ENCODE assay signal across 17 cellular contexts in genomic region chr5:157955541-157956172, GRCh38.
A peak's percentile ranks its signal among the peaks of the same experiment; 100 is the strongest.
DNase-seq lines count a peak whose midpoint lies in the region; ATAC-seq and TF ChIP-seq lines count a peak whose summit lies in the region.
"Had no signal": no experiment of that assay in that cellular context is flagged by ENCODE, and none has a peak within 500 bp of the region (broad histone marks: within the 10 kb centered on the region; RNA-seq: fewer than 3 reads in every experiment).

No MANE protein-coding gene starts in this region.

- DNase-seq in NCI-H226: peak; percentile 25
- DNase-seq in mammary epithelial cell: peak; percentile 93
- DNase-seq in hepatocyte (ENCODE audit: low spot score): no peak
- peak; percentile 56 for DNase-seq in renal cortical epithelial cell (ENCODE audit: low read depth)
- no peak for DNase-seq in Caco-2
- DNase-seq in CD14-positive monocyte (ENCODE audit: low spot score): no peak
- DNase-seq: CD4-positive, alpha-beta memory T cell; KBM-7; NCI-H1092 treated with DMSO at 0.1 percent for 48 hours; NCI-H1436 treated with DMSO at 0.1 percent for 48 hours; NCI-H1930; NCI-H524 treated with DMSO at 0.1 percent for 48 hours; NCI-H82; Right ventricle myocardium superior had no signal

- H3K27me3 Mint-ChIP-seq in Caco-2 (ENCODE audit: insufficient read depth, unreplicated experiment) (no peaks in the 10 kb centered on the region), CD14-positive monocyte (ENCODE audit: low read depth in 3 of 3) (peaks cover 0 to 2% (median 0%) of the 10 kb centered on the region in 3 donors)

- no peaks in the 10 kb centered on the region for H3K27me3 ChIP-seq in mammary epithelial cell (ENCODE audit: insufficient read depth, low read length)
- no peaks in the 10 kb centered on the region for H3K27me3 ChIP-seq in hepatocyte
- H3K27me3 ChIP-seq in Caco-2 (replicated peaks; ENCODE audit: control insufficient read depth, insufficient read depth, low read length): no peaks in the 10 kb centered on the region
- H3K27me3 ChIP-seq: BLaER1 had no signal

- H3K27ac Mint-ChIP-seq in Caco-2 (ENCODE audit: unreplicated experiment) (no peak overlapping the region), CD14-positive monocyte (no peak overlapping the region)

- no peak overlapping the region for H3K4me3 ChIP-seq in mammary epithelial cell (replicated peaks in 1 of 3; ENCODE audit: insufficient read depth in 1 of 3, low read depth in 2 of 3, low read length in 3 of 3)
- no peak overlapping the region for H3K4me3 ChIP-seq in hepatocyte
- H3K4me3 ChIP-seq in Caco-2 (ENCODE audit: low read depth, low read length): no peak overlapping the region
- H3K4me3 ChIP-seq: BLaER1 had no signal

- H3K4me3 Mint-ChIP-seq in Caco-2 (ENCODE audit: unreplicated experiment): no peak overlapping the region
- no peak overlapping the region for H3K4me3 Mint-ChIP-seq in CD14-positive monocyte
- H3K4me3 Mint-ChIP-seq: CD4-positive, alpha-beta memory T cell had no signal

- no peak for ATAC-seq in GM21390 (IDR thresholded peaks at IDR 0.05; ENCODE audit: unreplicated experiment)
- ATAC-seq: HepG2 had no signal

- no peak overlapping the region for H3K4me2 ChIP-seq in mammary epithelial cell (ENCODE audit: insufficient read depth, low read depth, low read length)
- no peak overlapping the region for H3K4me2 ChIP-seq in hepatocyte
- H3K4me2 ChIP-seq: BLaER1 had no signal

- intact Hi-C loops in mammary epithelial cell (cut with micrococcal nuclease): no loop called here
- intact Hi-C loops in Caco-2 (cut with micrococcal nuclease; ENCODE audit: unreplicated experiment): no loop called here
- intact Hi-C loops in CD14-positive monocyte (cut with micrococcal nuclease): no loop called here

- POLR2A ChIA-PET in Caco-2 (lab: Charles Lee): no interaction called here

- H2AFZ ChIP-seq in mammary epithelial cell (ENCODE audit: low read depth, low read length): no peak overlapping the region
- H2AFZ ChIP-seq in hepatocyte: no peak overlapping the region

- no peaks in the 10 kb centered on the region for H3K36me3 ChIP-seq in mammary epithelial cell (ENCODE audit: insufficient read depth, low read length)
- H3K36me3 ChIP-seq in hepatocyte (replicated peaks; ENCODE audit: insufficient read depth, low read depth): no peaks in the 10 kb centered on the region
- H3K36me3 ChIP-seq in Caco-2 (ENCODE audit: control insufficient read depth, insufficient read depth, low read length): no peaks in the 10 kb centered on the region
- H3K36me3 ChIP-seq: BLaER1 had no signal

- WGBS in mammary epithelial cell (ENCODE audit: low coverage, missing lambda C conversion rate): 85% methylated on average over 6 of the region's 6 CpGs
- WGBS in hepatocyte (ENCODE audit: low lambda C conversion rate, missing lambda C conversion rate): 79% methylated on average over 6 of the region's 6 CpGs

- no peaks in the 10 kb centered on the region for H3K9me3 ChIP-seq in mammary epithelial cell (replicated peaks; ENCODE audit: insufficient read depth, low read length)
- H3K9me3 ChIP-seq in hepatocyte (ENCODE audit: low read depth): no peaks in the 10 kb centered on the region
- no peaks in the 10 kb centered on the region for H3K9me3 ChIP-seq in Caco-2
- H3K9me3 ChIP-seq: BLaER1 had no signal

- dilution Hi-C loops in mammary epithelial cell (cut with HindIII; ENCODE audit: low sequenced_read_pairs): no loop called here

- CTCF ChIA-PET in mammary epithelial cell (lab: Charles Lee; ENCODE audit: low non-redundant PET): no interaction called here
- CTCF ChIA-PET in Caco-2 (lab: Charles Lee): no interaction called here

- H3K79me2 ChIP-seq in mammary epithelial cell (ENCODE audit: insufficient read depth, low read length) (no peaks in the 10 kb centered on the region), hepatocyte (no peaks in the 10 kb centered on the region)

- H3K4me1 Mint-ChIP-seq in Caco-2 (ENCODE audit: low read depth, unreplicated experiment): peaks cover 10% of the 10 kb centered on the region
- peaks cover 8% of the 10 kb centered on the region for H3K4me1 Mint-ChIP-seq in CD14-positive monocyte
- H3K4me1 Mint-ChIP-seq: CD4-positive, alpha-beta memory T cell had no signal

- BruUV-seq in mammary epithelial cell (replicated peaks; lab: Mats Ljungman, UMichigan): no TSS peak
- BruUV-seq in Caco-2 (replicated peaks; lab: Mats Ljungman, UMichigan): no TSS peak

- H3K27ac ChIP-seq in mammary epithelial cell (ENCODE audit: insufficient read depth, low read depth, low read length): no peak overlapping the region
- peak overlapping the region; percentile 63 for H3K27ac ChIP-seq in hepatocyte
- H3K27ac ChIP-seq: BLaER1 had no signal

- in situ Hi-C loops in mammary epithelial cell (cut with MboI; ENCODE audit: low sequenced_read_pairs in 2 of 2): no loop called here

- H3K36me3 Mint-ChIP-seq in Caco-2 (ENCODE audit: insufficient read depth, unreplicated experiment) (no peaks in the 10 kb centered on the region), CD14-positive monocyte (no peaks in the 10 kb centered on the region)
- H3K36me3 Mint-ChIP-seq: CD4-positive, alpha-beta memory T cell had no signal

- no peaks in the 10 kb centered on the region for H3K4me1 ChIP-seq in mammary epithelial cell (ENCODE audit: insufficient read depth, low read length)
- no peaks in the 10 kb centered on the region for H3K4me1 ChIP-seq in hepatocyte (ENCODE audit: insufficient read depth)
- H3K4me1 ChIP-seq in Caco-2: no peaks in the 10 kb centered on the region
- H3K4me1 ChIP-seq: BLaER1 had no signal

- TF ChIP-seq CTCF in mammary epithelial cell (conservative IDR thresholded peaks at IDR 0.05 in 1 of 2, IDR thresholded peaks at IDR 0.05 in 1 of 2; ENCODE audit: extremely low read depth in 1 of 2, insufficient read depth in 1 of 2, low read depth in 1 of 2, low read length in 2 of 2) (no peak), hepatocyte (IDR thresholded peaks at IDR 0.05; ENCODE audit: poor library complexity) (no peak), Caco-2 (IDR thresholded peaks at IDR 0.05; ENCODE audit: insufficient read depth in 1 of 2, low read depth in 1 of 2, low read length in 1 of 2, severe bottlenecking in 1 of 2, unreplicated experiment in 1 of 2) (no peak), CD14-positive monocyte (IDR thresholded peaks at IDR 0.05) (no peak)

- H4K20me1 ChIP-seq in mammary epithelial cell (ENCODE audit: insufficient read depth, low read length) (no peaks in the 10 kb centered on the region), hepatocyte (ENCODE audit: insufficient read depth, poor library complexity, severe bottlenecking) (no peaks in the 10 kb centered on the region)
- H4K20me1 ChIP-seq: BLaER1 had no signal

- H3K9ac ChIP-seq in mammary epithelial cell (ENCODE audit: insufficient read depth, low read length): no peak overlapping the region
- H3K9ac ChIP-seq: BLaER1 had no signal

- no peaks in the 10 kb centered on the region for H3K9me3 Mint-ChIP-seq in Caco-2 (ENCODE audit: unreplicated experiment)
- H3K9me3 Mint-ChIP-seq in CD14-positive monocyte: peaks cover 0 to 4% (median 0%) of the 10 kb centered on the region in 7 donors

- H3K9me2 ChIP-seq in hepatocyte (replicated peaks; ENCODE audit: insufficient read depth): no peaks in the 10 kb centered on the region

Comparison
In these comparisons a context has a peak if more than half of its experiments do, and no peak if none do; other contexts are left out.
1. DNase-seq: peak in NCI-H226 (single experiment), mammary epithelial cell (single experiment) and renal cortical epithelial cell (single experiment); none in hepatocyte (single experiment), Caco-2 (0 of 2) and CD14-positive monocyte (single experiment).